ENCODE assay signal across 32 cellular contexts in the genomic region with DNA sequence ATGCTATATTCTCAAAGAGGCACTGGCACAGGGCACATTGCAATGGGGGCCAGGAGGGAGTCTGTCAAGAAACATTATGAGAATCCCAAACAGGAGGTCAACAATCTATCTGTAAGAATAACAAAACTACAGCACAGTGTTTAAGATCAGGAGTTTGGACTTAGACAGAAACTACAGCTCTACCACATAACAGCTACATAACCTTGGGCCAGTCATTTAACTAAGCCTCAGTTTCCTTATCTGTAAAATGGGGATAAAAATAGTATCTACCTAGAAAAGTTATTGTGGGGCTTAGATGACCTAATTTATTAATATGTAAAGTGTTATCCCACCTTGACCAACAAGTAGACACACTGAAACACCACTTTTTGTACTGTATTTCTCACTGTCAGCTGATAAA. TPM values are rescaled to one million over a fixed set of nuclear protein-coding genes. Genes with fewer than 3 reads are reported as not detected.
"Had no signal": no experiment of that assay in that cellular context is flagged by ENCODE, and none has a peak within 500 bp of the region (broad histone marks: within the 10 kb centered on the region; RNA-seq: fewer than 3 reads in every experiment).

No MANE protein-coding gene starts in this region.

- H3K9me3 Mint-ChIP-seq: activated CD4-positive, alpha-beta memory T cell treated with anti-CD3 and anti-CD28 coated beads, Interleukin-2, amount 10 ng/mL, durations not matched to agents 7 days and 5 days; activated CD4-positive, alpha-beta T cell treated with anti-CD3 and anti-CD28 coated beads, Interleukin-2, amount 10 ng/mL, durations not matched to agents 24 days and 14 days; activated naive CD4-positive, alpha-beta T cell treated with anti-CD3 and anti-CD28 coated beads, Interleukin-2, amount 10 ng/mL, durations not matched to agents 7 days and 5 days; activated naive CD4-positive, alpha-beta T cell treated with anti-CD3 and anti-CD28 coated beads, Interleukin-2, amount 50 U/mL, for 72 hours; activated naive CD8-positive, alpha-beta T cell treated with anti-CD3 and anti-CD28 coated beads, Interleukin-2, amount 10 ng/mL, durations not matched to agents 7 days and 5 days; activated T-cell treated with anti-CD3 and anti-CD28 coated beads, Interleukin-2, amount 50 U/mL, for 24 hours; activated T-helper 2 cell treated with anti-CD3 and anti-CD28 coated beads, Interferon-gamma antibody, Interleukin-2, Interleukin-4, amounts not matched to agents 10 μg/mL and 5 μg/mL and 100 μg/mL, durations not matched to agents 14 hours and 24 hours and 36 hours; brain; dendritic cell treated with granulocyte-macrophage colony-stimulating factor and Interleukin-4, amounts not matched to agents 40 ng/mL and 50 ng/mL, for 4 days; effector memory CD8-positive, alpha-beta T cell; T-helper 2 cell treated with Interferon-gamma antibody and Interleukin-4, amounts not matched to agents 5 μg/mL and 100 μg/mL, for 36 hours had no signal

- H3K27ac Mint-ChIP-seq: activated CD4-positive, alpha-beta memory T cell treated with anti-CD3 and anti-CD28 coated beads, Interleukin-2, amount 10 ng/mL, durations not matched to agents 7 days and 5 days; activated CD4-positive, alpha-beta T cell treated with anti-CD3 and anti-CD28 coated beads for 36 hours; activated CD4-positive, alpha-beta T cell treated with anti-CD3 and anti-CD28 coated beads, Interleukin-2, amount 10 ng/mL, durations not matched to agents 24 days and 14 days; activated naive CD4-positive, alpha-beta T cell treated with anti-CD3 and anti-CD28 coated beads, Interleukin-2, amount 10 ng/mL, durations not matched to agents 7 days and 5 days; activated naive CD4-positive, alpha-beta T cell treated with anti-CD3 and anti-CD28 coated beads, Interleukin-2, amount 50 U/mL, for 72 hours; activated naive CD8-positive, alpha-beta T cell treated with anti-CD3 and anti-CD28 coated beads, Interleukin-2, amount 10 ng/mL, durations not matched to agents 7 days and 5 days; activated T-cell treated with anti-CD3 and anti-CD28 coated beads, Interleukin-2, amount 50 U/mL, for 24 hours; activated T-helper 2 cell treated with anti-CD3 and anti-CD28 coated beads, Interferon-gamma antibody, Interleukin-2, Interleukin-4, amounts not matched to agents 10 μg/mL and 5 μg/mL and 100 μg/mL, durations not matched to agents 14 hours and 24 hours and 36 hours; brain; dendritic cell treated with granulocyte-macrophage colony-stimulating factor and Interleukin-4, amounts not matched to agents 40 ng/mL and 50 ng/mL, for 4 days; effector memory CD8-positive, alpha-beta T cell; T-helper 17 cell; T-helper 2 cell treated with Interferon-gamma antibody and Interleukin-4, amounts not matched to agents 5 μg/mL and 100 μg/mL, for 36 hours had no signal

- H3K27me3 Mint-ChIP-seq: activated CD4-positive, alpha-beta memory T cell treated with anti-CD3 and anti-CD28 coated beads, Interleukin-2, amount 10 ng/mL, durations not matched to agents 7 days and 5 days; activated CD4-positive, alpha-beta T cell treated with anti-CD3 and anti-CD28 coated beads for 36 hours; activated CD4-positive, alpha-beta T cell treated with anti-CD3 and anti-CD28 coated beads, Interleukin-2, amount 10 ng/mL, durations not matched to agents 24 days and 14 days; activated naive CD4-positive, alpha-beta T cell treated with anti-CD3 and anti-CD28 coated beads, Interleukin-2, amount 10 ng/mL, durations not matched to agents 7 days and 5 days; activated naive CD8-positive, alpha-beta T cell treated with anti-CD3 and anti-CD28 coated beads, Interleukin-2, amount 10 ng/mL, durations not matched to agents 7 days and 5 days; activated T-cell treated with anti-CD3 and anti-CD28 coated beads, Interleukin-2, amount 50 U/mL, for 24 hours; brain; dendritic cell treated with granulocyte-macrophage colony-stimulating factor and Interleukin-4, amounts not matched to agents 40 ng/mL and 50 ng/mL, for 4 days; effector memory CD8-positive, alpha-beta T cell; T-helper 17 cell had no signal

- H3K4me1 Mint-ChIP-seq: brain had no signal

- DNase-seq: activated CD4-positive, alpha-beta memory T cell treated with anti-CD3 and anti-CD28 coated beads, Interleukin-2, amount 10 ng/mL, durations not matched to agents 7 days and 5 days; activated CD4-positive, alpha-beta T cell treated with anti-CD3 and anti-CD28 coated beads for 36 hours; activated CD4-positive, CD25-positive, alpha-beta regulatory T cell; activated CD4-positive, CD25-positive, alpha-beta regulatory T cell treated with anti-CD3 and anti-CD28 coated beads, Interleukin-2, amount 50 U/mL, for 72 hours; activated CD8-positive, alpha-beta memory T cell treated with anti-CD3 and anti-CD28 coated beads, Interleukin-2, amount 50 U/mL, for 48 hours; activated effector memory CD4-positive, alpha-beta T cell treated with anti-CD3 and anti-CD28 coated beads, Interleukin-2, amount 50 U/mL, for 16 hours; activated naive CD4-positive, alpha-beta T cell treated with anti-CD3 and anti-CD28 coated beads, Interleukin-2, amount 10 ng/mL, durations not matched to agents 7 days and 5 days; activated naive CD8-positive, alpha-beta T cell treated with anti-CD3 and anti-CD28 coated beads, Interleukin-2, amount 10 ng/mL, durations not matched to agents 7 days and 5 days; activated T-cell treated with anti-CD3 and anti-CD28 coated beads for 4 hours; activated T-cell treated with anti-CD3 and anti-CD28 coated beads, Interleukin-2, amount 50 U/mL, for 24 hours; central memory CD4-positive, alpha-beta T cell; cerebellar nuclear complex; effector CD4-positive, alpha-beta T cell; effector memory CD8-positive, alpha-beta T cell; erythroblast; foreskin keratinocyte; gastrocnemius medialis; glutamatergic neuron; T-helper 1 cell; T-helper 17 cell; T1000 had no signal

- H3K9me3 ChIP-seq: ascending aorta, breast epithelium, esophagus muscularis mucosa, gastrocnemius medialis had no signal

- H3K27me3 ChIP-seq: ascending aorta, breast epithelium, cardiac muscle cell, esophagus muscularis mucosa, foreskin keratinocyte, gastrocnemius medialis had no signal

- H3K4me1 ChIP-seq: breast epithelium, esophagus muscularis mucosa, gastrocnemius medialis had no signal

- H3K27ac ChIP-seq: ascending aorta, breast epithelium, coronary artery, esophagus muscularis mucosa, foreskin keratinocyte, gastrocnemius medialis had no signal

- H3K4me3 ChIP-seq: ascending aorta, breast epithelium, cardiac muscle cell, coronary artery, esophagus muscularis mucosa, gastrocnemius medialis had no signal

- ATAC-seq: activated CD4-positive, alpha-beta T cell treated with anti-CD3 and anti-CD28 coated beads for 36 hours; effector memory CD8-positive, alpha-beta T cell; foreskin keratinocyte; gastrocnemius medialis; T-helper 17 cell had no signal

- H3K36me3 ChIP-seq: breast epithelium had no signal

- H3K4me3 Mint-ChIP-seq: activated CD4-positive, alpha-beta memory T cell treated with anti-CD3 and anti-CD28 coated beads, Interleukin-2, amount 10 ng/mL, durations not matched to agents 7 days and 5 days; activated CD4-positive, alpha-beta T cell treated with anti-CD3 and anti-CD28 coated beads for 36 hours; activated CD4-positive, alpha-beta T cell treated with anti-CD3 and anti-CD28 coated beads, Interleukin-2, amount 10 ng/mL, durations not matched to agents 24 days and 14 days; activated naive CD4-positive, alpha-beta T cell treated with anti-CD3 and anti-CD28 coated beads, Interleukin-2, amount 10 ng/mL, durations not matched to agents 7 days and 5 days; activated naive CD8-positive, alpha-beta T cell treated with anti-CD3 and anti-CD28 coated beads, Interleukin-2, amount 10 ng/mL, durations not matched to agents 7 days and 5 days; activated T-cell treated with anti-CD3 and anti-CD28 coated beads, Interleukin-2, amount 50 U/mL, for 24 hours; brain; dendritic cell treated with granulocyte-macrophage colony-stimulating factor and Interleukin-4, amounts not matched to agents 40 ng/mL and 50 ng/mL, for 4 days; effector memory CD8-positive, alpha-beta T cell; T-helper 17 cell; T-helper 2 cell treated with Interferon-gamma antibody and Interleukin-4, amounts not matched to agents 5 μg/mL and 100 μg/mL, for 36 hours had no signal

RNA-seq across cellular contexts. Expression of gene UPK1B, which starts 57.3 kb away (rescaled TPM):
- total RNA-seq: activated CD4-positive, alpha-beta memory T cell treated with anti-CD3 and anti-CD28 coated beads, Interleukin-2, amount 10 ng/mL, durations not matched to agents 7 days and 5 days; activated CD4-positive, alpha-beta T cell treated with anti-CD3 and anti-CD28 coated beads, Interleukin-2, amount 10 ng/mL, durations not matched to agents 24 days and 14 days; activated naive CD8-positive, alpha-beta T cell treated with anti-CD3 and anti-CD28 coated beads, Interleukin-2, amount 10 ng/mL, durations not matched to agents 7 days and 5 days; activated T-helper 2 cell treated with anti-CD3 and anti-CD28 coated beads, Interferon-gamma antibody, Interleukin-2, Interleukin-4, amounts not matched to agents 10 μg/mL and 5 μg/mL and 100 μg/mL, durations not matched to agents 14 hours and 24 hours and 36 hours; ascending aorta; cardiac muscle cell; esophagus muscularis mucosa; gastrocnemius medialis; T-helper 17 cell had no signal
